In the genomic region with DNA sequence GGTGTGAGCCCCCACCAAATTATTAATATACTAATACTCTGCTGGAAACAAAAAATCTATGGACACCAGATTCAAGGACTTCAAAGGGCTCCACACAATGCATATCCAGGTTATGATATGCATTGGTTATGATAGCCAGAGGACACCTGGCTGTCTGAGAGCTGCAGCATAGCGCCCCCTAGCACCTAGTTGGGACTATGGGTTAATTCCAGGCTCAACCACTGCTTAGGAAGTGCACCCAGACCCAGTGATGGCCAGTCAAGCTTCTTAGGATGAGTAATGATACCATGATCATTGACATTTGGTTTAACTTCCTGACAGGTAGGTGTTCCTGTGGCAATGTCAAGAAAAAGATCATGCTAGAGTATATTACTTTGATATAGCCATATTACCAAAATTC, we compare ENCODE assay signal across 10 cellular contexts. TPM values are rescaled to one million over a fixed set of nuclear protein-coding genes. Genes with fewer than 3 reads are reported as not detected.
DNase-seq lines count a peak whose midpoint lies in the region; ATAC-seq and TF ChIP-seq lines count a peak whose summit lies in the region.
"Had no signal": no experiment of that assay in that cellular context is flagged by ENCODE, and none has a peak within 500 bp of the region (broad histone marks: within the 10 kb centered on the region; RNA-seq: fewer than 3 reads in every experiment).

No MANE protein-coding gene starts in this region.

- intact Hi-C loops in left colon (cut with DNase I, micrococcal nuclease) = no loop called here

- peak; percentile 16 for DNase-seq in NCI-H1105 treated with DMSO at 0.1 percent for 48 hours (lab: John Stamatoyannopoulos, UW)
- no peak for DNase-seq in NCI-H1105 (lab: John Stamatoyannopoulos, UW)
- no peak for DNase-seq in HFFc6
- no peak for DNase-seq in T-helper 17 cell
- DNase-seq in left colon = peak in 1 of 2 donors; percentile 22
- DNase-seq in effector CD8-positive, alpha-beta T cell (lab: John Stamatoyannopoulos, UW) = no peak
- DNase-seq: anterior cingulate cortex had no signal

- ATAC-seq in T-helper 17 cell (no peak), left colon (peak; percentile 27), HG03095 (IDR thresholded peaks at IDR 0.05; ENCODE audit: unreplicated experiment) (no peak), HG02973 (IDR thresholded peaks at IDR 0.05; ENCODE audit: unreplicated experiment) (no peak)

- H3K4me1 Mint-ChIP-seq in HFFc6 (ENCODE audit: low read depth) (peaks cover 16% of the 10 kb centered on the region), T-helper 17 cell (peaks cover 15% of the 10 kb centered on the region)

- no peaks in the 10 kb centered on the region for H3K36me3 Mint-ChIP-seq in HFFc6 (ENCODE audit: low read depth)
- H3K36me3 Mint-ChIP-seq in T-helper 17 cell (ENCODE audit: low read depth) = peaks cover 4% of the 10 kb centered on the region

- peaks cover 3% of the 10 kb centered on the region for H3K9me3 ChIP-seq in T-helper 17 cell (ENCODE audit: control insufficient read depth, low read length, poor library complexity, severe bottlenecking)

- no peak overlapping the region for H3K27ac Mint-ChIP-seq in HFFc6
- peak overlapping the region; percentile 34 for H3K27ac Mint-ChIP-seq in T-helper 17 cell

- TF ChIP-seq CTCF in HFFc6 (IDR thresholded peaks at IDR 0.05) = peak; percentile 57

- H3K9me3 Mint-ChIP-seq in HFFc6 = peaks cover 7% of the 10 kb centered on the region; the same call in 1 of the 2 replicates

- H3K4me3 Mint-ChIP-seq in HFFc6 (no peak overlapping the region), T-helper 17 cell (no peak overlapping the region)

- H3K27me3 Mint-ChIP-seq in HFFc6 (ENCODE audit: insufficient read depth) (peaks cover 4% of the 10 kb centered on the region), T-helper 17 cell (peaks cover 60% of the 10 kb centered on the region)

RNA-seq across cellular contexts. Expression of a gene that starts 3.8 kb away (rescaled TPM):
- total RNA-seq in HFFc6 (2021; fragmentation: NEBNext Ultra II Directional; extraction: Animal tissue kit (Norgen Biotek cat#: 25700)) = under 1 TPM in 3 of 6 experiments, not detected in 3; 0.06 to 0.17 (median 0.09) TPM
- total RNA-seq in T-helper 17 cell (not detected), left colon (10 to 100 TPM; 15.2 to 20.5 TPM)
- total RNA-seq: T-helper 2 cell treated with Interferon-gamma antibody and Interleukin-4, amounts not matched to agents 100 ng/mL and 5 ng/mL, for 36 hours had no signal

Comparison
In these comparisons a context has a peak if more than half of its experiments do, and no peak if none do; other contexts are left out.
1. RNA of a gene that starts 3.8 kb away (total RNA-seq): 15.2 to 20.5 TPM in left colon; 0.06 to 0.17 TPM in HFFc6 and not detected in T-helper 17 cell; every median in the first group is over 10 times any median in the second.